In genomic region chr11:108144615-108145014, GRCh38 we compare ENCODE assay signal across 16 cellular contexts. TPM values are rescaled to one million over a fixed set of nuclear protein-coding genes. Genes with fewer than 3 reads are reported as not detected.
DNase-seq lines count a peak whose midpoint lies in the region; ATAC-seq lines count a peak whose summit lies in the region.
"Had no signal": no experiment of that assay in that cellular context is flagged by ENCODE, and none has a peak within 500 bp of the region (broad histone marks: within the 10 kb centered on the region; RNA-seq: fewer than 3 reads in every experiment).

No MANE protein-coding gene starts in this region.

- CTCF ChIA-PET in activated naive CD4-positive, alpha-beta T cell treated with anti-CD3 and anti-CD28 coated beads, Interleukin-2, amount 10 ng/mL, durations not matched to agents 7 days and 5 days (lab: Charles Lee) = no interaction called here

- H3K27me3 Mint-ChIP-seq in activated naive CD4-positive, alpha-beta T cell treated with anti-CD3 and anti-CD28 coated beads, Interleukin-2, amount 10 ng/mL, durations not matched to agents 7 days and 5 days = no peaks in the 10 kb centered on the region
- H3K27me3 Mint-ChIP-seq in T-helper 17 cell = no peaks in the 10 kb centered on the region
- no peaks in the 10 kb centered on the region for H3K27me3 Mint-ChIP-seq in activated naive CD8-positive, alpha-beta T cell treated with anti-CD3 and anti-CD28 coated beads, Interleukin-2, amount 10 ng/mL, durations not matched to agents 7 days and 5 days
- H3K27me3 Mint-ChIP-seq: naive B cell had no signal

- H3K27ac Mint-ChIP-seq in activated naive CD4-positive, alpha-beta T cell treated with anti-CD3 and anti-CD28 coated beads, Interleukin-2, amount 10 ng/mL, durations not matched to agents 7 days and 5 days = peak overlapping the region; percentile 85
- peak overlapping the region; percentile 88 for H3K27ac Mint-ChIP-seq in T-helper 17 cell
- H3K27ac Mint-ChIP-seq in activated naive CD8-positive, alpha-beta T cell treated with anti-CD3 and anti-CD28 coated beads, Interleukin-2, amount 10 ng/mL, durations not matched to agents 7 days and 5 days = peak overlapping the region; percentile 31
- H3K27ac Mint-ChIP-seq: WTC11 had no signal

- H3K4me3 Mint-ChIP-seq in activated naive CD4-positive, alpha-beta T cell treated with anti-CD3 and anti-CD28 coated beads, Interleukin-2, amount 10 ng/mL, durations not matched to agents 7 days and 5 days = no peak overlapping the region
- no peak overlapping the region for H3K4me3 Mint-ChIP-seq in T-helper 17 cell
- no peak overlapping the region for H3K4me3 Mint-ChIP-seq in activated naive CD8-positive, alpha-beta T cell treated with anti-CD3 and anti-CD28 coated beads, Interleukin-2, amount 10 ng/mL, durations not matched to agents 7 days and 5 days
- H3K4me3 Mint-ChIP-seq: naive B cell, WTC11 had no signal

- no peaks in the 10 kb centered on the region for H3K9me3 Mint-ChIP-seq in activated naive CD4-positive, alpha-beta T cell treated with anti-CD3 and anti-CD28 coated beads, Interleukin-2, amount 10 ng/mL, durations not matched to agents 7 days and 5 days
- H3K9me3 Mint-ChIP-seq in activated naive CD8-positive, alpha-beta T cell treated with anti-CD3 and anti-CD28 coated beads, Interleukin-2, amount 10 ng/mL, durations not matched to agents 7 days and 5 days = peaks cover 1% of the 10 kb centered on the region
- H3K9me3 Mint-ChIP-seq: WTC11 had no signal

- peaks cover 77% of the 10 kb centered on the region for H3K36me3 Mint-ChIP-seq in activated naive CD4-positive, alpha-beta T cell treated with anti-CD3 and anti-CD28 coated beads, Interleukin-2, amount 10 ng/mL, durations not matched to agents 7 days and 5 days
- peaks cover 18% of the 10 kb centered on the region for H3K36me3 Mint-ChIP-seq in T-helper 17 cell (ENCODE audit: low read depth)
- H3K36me3 Mint-ChIP-seq in activated naive CD8-positive, alpha-beta T cell treated with anti-CD3 and anti-CD28 coated beads, Interleukin-2, amount 10 ng/mL, durations not matched to agents 7 days and 5 days = peaks cover 53% of the 10 kb centered on the region

- DNase-seq in activated naive CD4-positive, alpha-beta T cell treated with anti-CD3 and anti-CD28 coated beads, Interleukin-2, amount 10 ng/mL, durations not matched to agents 7 days and 5 days = no peak
- DNase-seq in activated naive CD4-positive, alpha-beta T cell (lab: John Stamatoyannopoulos, UW) = no peak
- DNase-seq in T-helper 17 cell (no peak), Ammon's horn (ENCODE audit: low spot score) (no peak), GF-D8 (lab: John Stamatoyannopoulos, UW) (no peak), NOMO-1 treated with DMSO at 0.1 percent for 48 hours (lab: John Stamatoyannopoulos, UW; ENCODE audit: unreplicated experiment) (no peak)
- DNase-seq in activated naive CD8-positive, alpha-beta T cell treated with anti-CD3 and anti-CD28 coated beads, Interleukin-2, amount 10 ng/mL, durations not matched to agents 7 days and 5 days = no peak
- DNase-seq: dorsolateral prefrontal cortex, left ventricle myocardium inferior, naive B cell, NCI-H2029 treated with DMSO at 0.1 percent for 48 hours, NCI-H226, RPMI8226, testis had no signal

- no peak for ATAC-seq in T-helper 17 cell
- no peak for ATAC-seq in activated naive CD8-positive, alpha-beta T cell treated with anti-CD3 and anti-CD28 coated beads, Interleukin-2, amount 10 ng/mL, durations not matched to agents 7 days and 5 days (ENCODE audit: low read depth)
- ATAC-seq: WTC11 had no signal

- H3K4me1 Mint-ChIP-seq in activated naive CD4-positive, alpha-beta T cell treated with anti-CD3 and anti-CD28 coated beads, Interleukin-2, amount 10 ng/mL, durations not matched to agents 7 days and 5 days = peaks cover 25% of the 10 kb centered on the region
- peaks cover 14% of the 10 kb centered on the region for H3K4me1 Mint-ChIP-seq in T-helper 17 cell
- H3K4me1 Mint-ChIP-seq in activated naive CD8-positive, alpha-beta T cell treated with anti-CD3 and anti-CD28 coated beads, Interleukin-2, amount 10 ng/mL, durations not matched to agents 7 days and 5 days = peaks cover 12% of the 10 kb centered on the region
- H3K4me1 Mint-ChIP-seq: WTC11 had no signal

- POLR2A ChIA-PET in activated naive CD8-positive, alpha-beta T cell treated with anti-CD3 and anti-CD28 coated beads, Interleukin-2, amount 10 ng/mL, durations not matched to agents 7 days and 5 days (lab: Charles Lee) = interaction anchor here (0.6 to 1.2 kb wide), 2 partner anchors 17 to 77 kb away, joined by 3 read pairs; no protein-coding TSS in a partner anchor

- no peaks in the 10 kb centered on the region for H3K9me3 ChIP-seq in T-helper 17 cell (ENCODE audit: control insufficient read depth, low read length, poor library complexity, severe bottlenecking)
- H3K9me3 ChIP-seq: left ventricle myocardium inferior, testis, vagina had no signal

RNA-seq across cellular contexts. Expression of gene ACAT1, which starts 23.2 kb away (rescaled TPM):
- total RNA-seq in T-helper 17 cell = 10 to 100 TPM; 19.1 to 21.1 TPM
- 10 to 100 TPM; 41.5 to 42.2 TPM for total RNA-seq in activated naive CD8-positive, alpha-beta T cell treated with anti-CD3 and anti-CD28 coated beads, Interleukin-2, amount 10 ng/mL, durations not matched to agents 7 days and 5 days

Comparison
In these comparisons a context has a peak if more than half of its experiments do, and no peak if none do; other contexts are left out.
1. H3K27ac Mint-ChIP-seq: peak in every context shown above with its lines; median percentile 88 in T-helper 17 cell; 85 in activated naive CD4-positive, alpha-beta T cell treated with anti-CD3 and anti-CD28 coated beads, Interleukin-2, amount 10 ng/mL, durations not matched to agents 7 days and 5 days; 31 in activated naive CD8-positive, alpha-beta T cell treated with anti-CD3 and anti-CD28 coated beads, Interleukin-2, amount 10 ng/mL, durations not matched to agents 7 days and 5 days.